13 cellular contexts compared by ENCODE assay signal in the genomic region with DNA sequence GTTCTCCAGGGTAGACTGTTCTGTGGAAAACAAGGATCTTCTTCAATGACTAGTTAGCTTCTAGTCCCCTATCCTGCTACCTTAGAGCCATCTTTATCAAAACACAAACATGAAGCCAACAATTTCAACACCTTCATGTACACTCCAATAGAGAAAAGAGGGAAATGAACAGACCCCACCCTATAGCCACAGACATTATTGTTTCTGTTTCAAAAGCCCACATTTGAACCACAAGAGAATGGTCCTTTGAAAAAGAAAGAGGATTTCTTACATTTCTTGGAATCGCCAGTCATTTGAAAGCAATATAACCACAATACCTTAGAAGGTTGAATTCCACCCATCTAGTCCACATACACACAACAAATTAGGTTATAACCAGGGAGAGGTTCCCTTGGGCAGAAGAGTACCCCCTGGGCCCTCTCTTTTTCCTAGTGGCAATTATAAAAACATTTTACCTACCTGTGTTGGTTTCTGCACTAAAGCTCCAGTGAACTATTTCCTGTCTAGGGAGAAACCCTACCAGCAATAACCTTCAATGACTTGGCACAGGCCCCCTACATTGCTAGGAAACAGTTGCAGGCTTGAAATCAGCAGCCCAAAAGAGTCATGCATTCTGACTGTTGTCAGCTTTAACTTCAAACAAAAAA. TPM values are rescaled to one million over a fixed set of nuclear protein-coding genes. Genes with fewer than 3 reads are reported as not detected.
A peak's percentile ranks its signal among the peaks of the same experiment; 100 is the strongest.
DNase-seq lines count a peak whose midpoint lies in the region; ATAC-seq and TF ChIP-seq lines count a peak whose summit lies in the region.
"Had no signal": no experiment of that assay in that cellular context is flagged by ENCODE, and none has a peak within 500 bp of the region (broad histone marks: within the 10 kb centered on the region; RNA-seq: fewer than 3 reads in every experiment).

No MANE protein-coding gene starts in this region.

- H3K27me3 Mint-ChIP-seq in activated CD4-positive, alpha-beta T cell treated with anti-CD3 and anti-CD28 coated beads for 36 hours: no peaks in the 10 kb centered on the region
- no peaks in the 10 kb centered on the region for H3K27me3 Mint-ChIP-seq in natural killer cell (ENCODE audit: low read depth in 2 of 2)

- intact Hi-C loops in activated CD4-positive, alpha-beta T cell treated with anti-CD3 and anti-CD28 coated beads for 36 hours (cut with DNase I, micrococcal nuclease): loop anchor here (2.0 to 5.0 kb wide), 6 partner anchors 102 to 774 kb away; partner anchors contain the start of genes ATF3 (in 1 of the 2), DTL (in 1 of the 2), INTS7 (in 1 of the 2) and SLC30A1 (in 1 of the 2)
- intact Hi-C loops in natural killer cell (cut with micrococcal nuclease) (loop anchor here (5.0 kb wide), 1 partner anchor 136 kb away; no protein-coding TSS in a partner anchor), head of caudate nucleus (cut with DNase I) (no loop called here)

- peaks cover 49% of the 10 kb centered on the region for H3K4me1 Mint-ChIP-seq in activated CD4-positive, alpha-beta T cell treated with anti-CD3 and anti-CD28 coated beads for 36 hours
- H3K4me1 Mint-ChIP-seq in natural killer cell: peaks cover 45 to 48% of the 10 kb centered on the region in 2 donors

- peak; percentile 56 for DNase-seq in activated CD4-positive, alpha-beta T cell treated with anti-CD3 and anti-CD28 coated beads for 36 hours
- no peak for DNase-seq in activated CD4-positive, alpha-beta T cell treated with anti-CD3 and anti-CD28 coated beads, Interleukin-2, amount 50 U/mL, for 1 hour
- DNase-seq in KBM-7 (peak; percentile 61), natural killer cell (no peak), DMS153 (lab: John Stamatoyannopoulos, UW) (no peak), head of caudate nucleus (no peak)
- DNase-seq in activated T-cell treated with anti-CD3 and anti-CD28 coated beads, Interleukin-2, amount 50 U/mL, for 48 hours: peak; percentile 25 to 34
- no peak for DNase-seq in NK-92 treated with Interleukin-12 subunit alpha and Interleukin-12 subunit beta, amount 100 ng/mL, for 24 hours (lab: John Stamatoyannopoulos, UW)
- DNase-seq: activated gamma-delta T cell treated with Interleukin-2 at 50 U/mL for 16 hours, H9, Kasumi-1, NCI-H1930 had no signal

- H3K9me3 Mint-ChIP-seq in activated CD4-positive, alpha-beta T cell treated with anti-CD3 and anti-CD28 coated beads for 36 hours (ENCODE audit: low read depth): no peaks in the 10 kb centered on the region
- no peaks in the 10 kb centered on the region for H3K9me3 Mint-ChIP-seq in natural killer cell
- H3K9me3 Mint-ChIP-seq: H9, mesothelial cell of epicardium had no signal

- H3K27ac Mint-ChIP-seq in activated CD4-positive, alpha-beta T cell treated with anti-CD3 and anti-CD28 coated beads for 36 hours: peak overlapping the region; percentile 66
- H3K27ac Mint-ChIP-seq in natural killer cell: peak overlapping the region; percentile 30 to 52
- H3K27ac Mint-ChIP-seq: H9, mesothelial cell of epicardium had no signal

- POLR2A ChIA-PET in activated CD4-positive, alpha-beta T cell treated with anti-CD3 and anti-CD28 coated beads for 36 hours (lab: Charles Lee): no interaction called here

- no peak overlapping the region for H3K4me3 Mint-ChIP-seq in activated CD4-positive, alpha-beta T cell treated with anti-CD3 and anti-CD28 coated beads for 36 hours
- peak overlapping the region; percentile 62 for H3K4me3 Mint-ChIP-seq in natural killer cell
- H3K4me3 Mint-ChIP-seq: H9, mesothelial cell of epicardium had no signal

- TF ChIP-seq CTCF in natural killer cell (IDR thresholded peaks at IDR 0.05): no peak

- CTCF ChIA-PET in activated CD4-positive, alpha-beta T cell treated with anti-CD3 and anti-CD28 coated beads for 36 hours (lab: Charles Lee): interaction anchor here (0.7 to 1.4 kb wide), 6 partner anchors 10 to 135 kb away, joined by 3 to 5 read pairs (median 4); no protein-coding TSS in a partner anchor

- peak; percentile 47 for ATAC-seq in activated CD4-positive, alpha-beta T cell treated with anti-CD3 and anti-CD28 coated beads for 36 hours
- ATAC-seq in natural killer cell: no peak

- in situ Hi-C loops in KBM-7 (cut with MboI; ENCODE audit: low pct_unique_long_range_greater_than_20kb, low sequenced_read_pairs): no loop called here

- H3K36me3 Mint-ChIP-seq in activated CD4-positive, alpha-beta T cell treated with anti-CD3 and anti-CD28 coated beads for 36 hours (ENCODE audit: low read depth): peaks cover 5% of the 10 kb centered on the region
- H3K36me3 Mint-ChIP-seq in natural killer cell: no peaks in the 10 kb centered on the region
- H3K36me3 Mint-ChIP-seq: mesothelial cell of epicardium had no signal

RNA-seq across cellular contexts. Expression of gene LPGAT1, which starts 2.7 kb away (rescaled TPM):
- 10 to 100 TPM; 21.7 to 24.9 TPM for total RNA-seq in activated CD4-positive, alpha-beta T cell treated with anti-CD3 and anti-CD28 coated beads for 36 hours
- total RNA-seq in natural killer cell: 10 to 100 TPM; 58.6 to 76.3 (median 71.5) TPM

Comparison
In these comparisons a context has a peak if more than half of its experiments do, and no peak if none do; other contexts are left out.
1. DNase-seq: peak in activated CD4-positive, alpha-beta T cell treated with anti-CD3 and anti-CD28 coated beads for 36 hours (single experiment), KBM-7 (single experiment) and activated T-cell treated with anti-CD3 and anti-CD28 coated beads, Interleukin-2, amount 50 U/mL, for 48 hours (2 of 2); none in activated CD4-positive, alpha-beta T cell treated with anti-CD3 and anti-CD28 coated beads, Interleukin-2, amount 50 U/mL, for 1 hour (single experiment), natural killer cell (single experiment), DMS153 (single experiment), NK-92 treated with Interleukin-12 subunit alpha and Interleukin-12 subunit beta, amount 100 ng/mL, for 24 hours (single experiment) and head of caudate nucleus (0 of 42).